Comparison of ENCODE assay signal across 16 cellular contexts in genomic region chr3:113222412-113223086, GRCh38. TPM values are rescaled to one million over a fixed set of nuclear protein-coding genes. Genes with fewer than 3 reads are reported as not detected.
DNase-seq lines count a peak whose midpoint lies in the region; ATAC-seq and TF ChIP-seq lines count a peak whose summit lies in the region.
"Had no signal": no experiment of that assay in that cellular context is flagged by ENCODE, and none has a peak within 500 bp of the region (broad histone marks: within the 10 kb centered on the region; RNA-seq: fewer than 3 reads in every experiment).

No MANE protein-coding gene starts in this region.

- H3K4me3 Mint-ChIP-seq in nephron progenitor cell, result peak overlapping the region; percentile 68
- H3K4me3 Mint-ChIP-seq in stimulated activated naive CD8-positive, alpha-beta T cell treated with anti-CD3 and anti-CD28 coated beads, Interleukin-15, amount 100 ng/mL, for 72 hours, result no peak overlapping the region
- H3K4me3 Mint-ChIP-seq: activated CD4-positive, alpha-beta T cell treated with anti-CD3 and anti-CD28 coated beads, Interleukin-2, amount 10 ng/mL, durations not matched to agents 24 days and 14 days; activated T-cell treated with anti-CD3 and anti-CD28 coated beads, Interleukin-2, amount 50 U/mL, for 24 hours; CD14-positive monocyte; stimulated activated naive CD8-positive, alpha-beta T cell treated with anti-CD3 and anti-CD28 coated beads, Interleukin-15, Interleukin-2, amounts not matched to agents 100 ng/mL and 50 ng/mL, for 24 hours had no signal

- H3K4me1 Mint-ChIP-seq in nephron progenitor cell, result peaks cover 91% of the 10 kb centered on the region
- H3K4me1 Mint-ChIP-seq in stimulated activated naive CD8-positive, alpha-beta T cell treated with anti-CD3 and anti-CD28 coated beads, Interleukin-15, amount 100 ng/mL, for 72 hours, result peaks cover 22% of the 10 kb centered on the region

- H3K9me3 Mint-ChIP-seq in nephron progenitor cell, result no peaks in the 10 kb centered on the region
- H3K9me3 Mint-ChIP-seq in stimulated activated naive CD8-positive, alpha-beta T cell treated with anti-CD3 and anti-CD28 coated beads, Interleukin-15, amount 100 ng/mL, for 72 hours, result no peaks in the 10 kb centered on the region
- H3K9me3 Mint-ChIP-seq: activated CD4-positive, alpha-beta T cell treated with anti-CD3 and anti-CD28 coated beads, Interleukin-2, amount 10 ng/mL, durations not matched to agents 24 days and 14 days; activated T-cell treated with anti-CD3 and anti-CD28 coated beads, Interleukin-2, amount 50 U/mL, for 24 hours; stimulated activated naive CD8-positive, alpha-beta T cell treated with anti-CD3 and anti-CD28 coated beads, Interleukin-15, Interleukin-2, amounts not matched to agents 100 ng/mL and 50 ng/mL, for 24 hours had no signal

- no peaks in the 10 kb centered on the region for H3K9me3 ChIP-seq in PC-9 (ENCODE audit: insufficient read depth, low read depth)
- H3K9me3 ChIP-seq: colonic mucosa had no signal

- intact Hi-C loops in PC-9 (cut with micrococcal nuclease; ENCODE audit: unreplicated experiment), result no loop called here

- H2AFZ ChIP-seq in PC-9, result no peak overlapping the region
- H2AFZ ChIP-seq: hepatocyte had no signal

- no peaks in the 10 kb centered on the region for H3K27me3 ChIP-seq in PC-9 (ENCODE audit: insufficient read depth, low read depth)
- H3K27me3 ChIP-seq: colonic mucosa, hepatocyte had no signal

- H3K27ac Mint-ChIP-seq in nephron progenitor cell, result peak overlapping the region; percentile 97
- H3K27ac Mint-ChIP-seq in stimulated activated naive CD8-positive, alpha-beta T cell treated with anti-CD3 and anti-CD28 coated beads, Interleukin-15, amount 100 ng/mL, for 72 hours, result no peak overlapping the region
- H3K27ac Mint-ChIP-seq: activated CD4-positive, alpha-beta T cell treated with anti-CD3 and anti-CD28 coated beads, Interleukin-2, amount 10 ng/mL, durations not matched to agents 24 days and 14 days; activated T-cell treated with anti-CD3 and anti-CD28 coated beads, Interleukin-2, amount 50 U/mL, for 24 hours; CD14-positive monocyte; stimulated activated naive CD8-positive, alpha-beta T cell treated with anti-CD3 and anti-CD28 coated beads, Interleukin-15, Interleukin-2, amounts not matched to agents 100 ng/mL and 50 ng/mL, for 24 hours had no signal

- TF ChIP-seq CTCF in nephron progenitor cell (IDR thresholded peaks at IDR 0.05), result no peak
- TF ChIP-seq CTCF in PC-9 (conservative IDR thresholded peaks at IDR 0.05), result no peak

- DNase-seq in DMS153 treated with DMSO at 0.1 percent for 48 hours (lab: John Stamatoyannopoulos, UW; ENCODE audit: unreplicated experiment) (peak; percentile 77), NCI-H1092 (lab: John Stamatoyannopoulos, UW) (peak; percentile 50), UCSD-AML1 (lab: John Stamatoyannopoulos, UW; ENCODE audit: unreplicated experiment) (peak; percentile 53), nephron progenitor cell (no peak), PC-9 (no peak)
- DNase-seq in stimulated activated naive CD8-positive, alpha-beta T cell treated with anti-CD3 and anti-CD28 coated beads, Interleukin-15, amount 100 ng/mL, for 72 hours, result no peak
- DNase-seq: activated CD4-positive, alpha-beta T cell treated with anti-CD3 and anti-CD28 coated beads, Interleukin-2, amount 10 ng/mL, durations not matched to agents 24 days and 14 days; activated T-cell treated with anti-CD3 and anti-CD28 coated beads, Interleukin-2, amount 50 U/mL, for 24 hours; colonic mucosa; left ventricle myocardium superior had no signal

- no peaks in the 10 kb centered on the region for H3K36me3 ChIP-seq in PC-9 (ENCODE audit: low read depth)
- H3K36me3 ChIP-seq: colonic mucosa had no signal

- H4K20me1 ChIP-seq in PC-9 (ENCODE audit: insufficient read depth), result no peaks in the 10 kb centered on the region

- no peak for ATAC-seq in HG02798 (IDR thresholded peaks at IDR 0.05; ENCODE audit: poor library complexity, unreplicated experiment)
- ATAC-seq in stimulated activated naive CD8-positive, alpha-beta T cell treated with anti-CD3 and anti-CD28 coated beads, Interleukin-15, amount 100 ng/mL, for 72 hours, result no peak
- no peak for ATAC-seq in HG03521 (IDR thresholded peaks at IDR 0.05; ENCODE audit: unreplicated experiment)
- ATAC-seq: left ventricle myocardium superior had no signal

- H3K9me2 ChIP-seq in PC-9 (ENCODE audit: insufficient read depth), result no peaks in the 10 kb centered on the region

- no peaks in the 10 kb centered on the region for H3F3A ChIP-seq in PC-9 (ENCODE audit: insufficient read depth, low read depth)

- H3K36me3 Mint-ChIP-seq in nephron progenitor cell (ENCODE audit: low read depth), result peaks cover 93% of the 10 kb centered on the region

- CTCF ChIA-PET in PC-9 (lab: Charles Lee), result no interaction called here

- no peak overlapping the region for H3K27ac ChIP-seq in PC-9
- H3K27ac ChIP-seq: colonic mucosa, hepatocyte, KMS-11 had no signal

- no peak overlapping the region for H3K4me2 ChIP-seq in PC-9
- H3K4me2 ChIP-seq: hepatocyte, KMS-11 had no signal

- no peak overlapping the region for H3K4me3 ChIP-seq in PC-9
- H3K4me3 ChIP-seq: colonic mucosa, hepatocyte had no signal

- H3K79me2 ChIP-seq in PC-9 (ENCODE audit: low read depth), result no peaks in the 10 kb centered on the region

- no TSS peak for BruUV-seq in PC-9 (replicated peaks; lab: Mats Ljungman, UMichigan)

- POLR2A ChIA-PET in PC-9 (lab: Charles Lee; ENCODE audit: unreplicated experiment), result no interaction called here

- no peaks in the 10 kb centered on the region for H3K27me3 Mint-ChIP-seq in nephron progenitor cell (ENCODE audit: low read depth, poor library complexity)
- peaks cover 39% of the 10 kb centered on the region for H3K27me3 Mint-ChIP-seq in stimulated activated naive CD8-positive, alpha-beta T cell treated with anti-CD3 and anti-CD28 coated beads, Interleukin-15, amount 100 ng/mL, for 72 hours

- H3K4me1 ChIP-seq in PC-9 (replicated peaks; ENCODE audit: insufficient read depth), result no peaks in the 10 kb centered on the region
- H3K4me1 ChIP-seq: colonic mucosa had no signal

RNA-seq across cellular contexts. Expression of gene BOC, which starts 11.2 kb away (rescaled TPM):
- total RNA-seq in PC-9 (2021), result 3.0 and 6.2 TPM in 2 replicates

Comparison
In these comparisons a context has a peak if more than half of its experiments do, and no peak if none do; other contexts are left out.
1. DNase-seq: peak in DMS153 treated with DMSO at 0.1 percent for 48 hours (single experiment), NCI-H1092 (single experiment) and UCSD-AML1 (single experiment); none in nephron progenitor cell (single experiment), PC-9 (0 of 2) and stimulated activated naive CD8-positive, alpha-beta T cell treated with anti-CD3 and anti-CD28 coated beads, Interleukin-15, amount 100 ng/mL, for 72 hours (0 of 2).